ENCODE assay signal across 22 cellular contexts in genomic region chr12:19620222-19620621, GRCh38.
DNase-seq lines count a peak whose midpoint lies in the region; ATAC-seq, FAIRE-seq and TF ChIP-seq lines count a peak whose summit lies in the region.
"Had no signal": no experiment of that assay in that cellular context is flagged by ENCODE, and none has a peak within 500 bp of the region (broad histone marks: within the 10 kb centered on the region; RNA-seq: fewer than 3 reads in every experiment).

No MANE protein-coding gene starts in this region.

- FAIRE-seq in A549 (lab: Jason Lieb, UNC) (peak; percentile 32), endothelial cell of umbilical vein (lab: Jason Lieb, UNC) (no peak)
- FAIRE-seq: D721Med had no signal

- TF ChIP-seq CTCF in A549 (IDR thresholded peaks at IDR 0.05) (no peak), PC-9 (conservative IDR thresholded peaks at IDR 0.05) (no peak), endothelial cell of umbilical vein (IDR thresholded peaks at IDR 0.05; ENCODE audit: extremely low read depth in 1 of 2, insufficient read depth in 1 of 2, low read depth in 1 of 2, low read length in 2 of 2) (no peak)

- TF ChIP-seq EP300 in A549 (IDR thresholded peaks at IDR 0.05), result no peak

- H3K27ac ChIP-seq in A549 (peak overlapping the region; percentile 50 to 75; a peak in 4 of 6 replicates), PC-9 (no peak overlapping the region), endothelial cell of umbilical vein (ENCODE audit: insufficient read depth, low read depth, low read length) (no peak overlapping the region)
- H3K27ac ChIP-seq: BLaER1, uterus had no signal

- TF ChIP-seq POLR2A in A549 (IDR thresholded peaks at IDR 0.05; ENCODE audit: low read length) (no peak), endothelial cell of umbilical vein (IDR thresholded peaks at IDR 0.05; ENCODE audit: low read depth, low read length) (no peak)

- no peak overlapping the region for H3K4me3 ChIP-seq in A549
- H3K4me3 ChIP-seq in PC-9, result no peak overlapping the region
- H3K4me3 ChIP-seq in endothelial cell of umbilical vein (replicated peaks in 1 of 3; ENCODE audit: insufficient read depth in 1 of 3, low read depth in 1 of 3, low read length in 3 of 3), result no peak overlapping the region
- H3K4me3 ChIP-seq: BLaER1, uterus had no signal

- H3K36me3 ChIP-seq in PC-9 (ENCODE audit: low read depth), result no peaks in the 10 kb centered on the region
- H3K36me3 ChIP-seq in endothelial cell of umbilical vein (ENCODE audit: control insufficient read depth in 2 of 2, extremely low read depth in 1 of 2, insufficient read depth in 2 of 2, low read length in 2 of 2), result no peaks in the 10 kb centered on the region
- H3K36me3 ChIP-seq: BLaER1, uterus had no signal

- H3K4me2 ChIP-seq in A549 (peak overlapping the region; percentile 56), PC-9 (no peak overlapping the region), endothelial cell of umbilical vein (ENCODE audit: insufficient read depth, low read length) (no peak overlapping the region)
- H3K4me2 ChIP-seq: BLaER1 had no signal

- POLR2A ChIA-PET in A549 (lab: Yijun Ruan, JAX) (no interaction called here), PC-9 (lab: Charles Lee; ENCODE audit: unreplicated experiment) (no interaction called here), endothelial cell of umbilical vein (lab: Charles Lee) (no interaction called here)

- H3K9me3 ChIP-seq in A549 (no peaks in the 10 kb centered on the region), PC-9 (ENCODE audit: insufficient read depth, low read depth) (no peaks in the 10 kb centered on the region), endothelial cell of umbilical vein (replicated peaks; ENCODE audit: control insufficient read depth, insufficient read depth, low read length) (no peaks in the 10 kb centered on the region)
- H3K9me3 ChIP-seq: BLaER1, uterus had no signal

- no peaks in the 10 kb centered on the region for H3F3A ChIP-seq in PC-9 (ENCODE audit: insufficient read depth, low read depth)

- ATAC-seq in A549, result peak; percentile 86 to 95
- ATAC-seq in HG03175 (IDR thresholded peaks at IDR 0.05; ENCODE audit: unreplicated experiment), result no peak
- no peak for ATAC-seq in HG02610 (IDR thresholded peaks at IDR 0.05; ENCODE audit: unreplicated experiment)

- H3K9ac ChIP-seq in endothelial cell of umbilical vein (replicated peaks; ENCODE audit: extremely low read depth, insufficient read depth, low read length), result no peak overlapping the region
- H3K9ac ChIP-seq: BLaER1 had no signal

- dilution Hi-C loops in endothelial cell of umbilical vein (cut with MboI; ENCODE audit: extremely low pct_ligation_motif_present, low sequenced_read_pairs), result no loop called here

- no peaks in the 10 kb centered on the region for H3K79me2 ChIP-seq in PC-9 (ENCODE audit: low read depth)
- H3K79me2 ChIP-seq in endothelial cell of umbilical vein (ENCODE audit: control insufficient read depth, insufficient read depth, low read length), result no peaks in the 10 kb centered on the region

- no peak for TF ChIP-seq RAD21 in A549 (conservative IDR thresholded peaks at IDR 0.05 in 1 of 2, IDR thresholded peaks at IDR 0.05 in 1 of 2)

- H3K9me2 ChIP-seq in PC-9 (ENCODE audit: insufficient read depth), result no peaks in the 10 kb centered on the region

- CTCF ChIA-PET in A549 (lab: Yijun Ruan, JAX) (interaction anchor here (0.5 kb wide), 1 partner anchor 1818 kb away, joined by 3 read pairs; no protein-coding TSS in a partner anchor), PC-9 (lab: Charles Lee) (no interaction called here), endothelial cell of umbilical vein (lab: Charles Lee) (no interaction called here)

- no peaks in the 10 kb centered on the region for H4K20me1 ChIP-seq in PC-9 (ENCODE audit: insufficient read depth)
- H4K20me1 ChIP-seq in endothelial cell of umbilical vein (replicated peaks; ENCODE audit: control insufficient read depth, extremely low read depth, insufficient read depth, low read length), result no peaks in the 10 kb centered on the region
- H4K20me1 ChIP-seq: BLaER1 had no signal

- no peak overlapping the region for H2AFZ ChIP-seq in PC-9
- H2AFZ ChIP-seq in endothelial cell of umbilical vein (ENCODE audit: low read depth, low read length), result peak overlapping the region; percentile 36

- H3K27me3 ChIP-seq in PC-9 (ENCODE audit: insufficient read depth, low read depth) (no peaks in the 10 kb centered on the region), endothelial cell of umbilical vein (ENCODE audit: control insufficient read depth in 2 of 2, insufficient read depth in 2 of 2, low read length in 2 of 2) (no peaks in the 10 kb centered on the region)
- H3K27me3 ChIP-seq: BLaER1, uterus had no signal

- no peaks in the 10 kb centered on the region for H3K9me1 ChIP-seq in endothelial cell of umbilical vein (replicated peaks; ENCODE audit: control insufficient read depth, extremely low read depth, insufficient read depth, low read length)

- no TSS peak for BruUV-seq in PC-9 (replicated peaks; lab: Mats Ljungman, UMichigan)
- BruUV-seq in endothelial cell of umbilical vein (replicated peaks; lab: Mats Ljungman, UMichigan), result no TSS peak

- intact Hi-C loops in PC-9 (cut with micrococcal nuclease; ENCODE audit: unreplicated experiment), result loop anchor here (10.0 kb wide), 1 partner anchor 225 kb away; no protein-coding TSS in a partner anchor
- intact Hi-C loops in endothelial cell of umbilical vein (cut with micrococcal nuclease), result no loop called here

- peak; percentile 61 to 91 for DNase-seq in A549 (ENCODE audit: low read depth in 1 of 2, low spot score in 1 of 2)
- DNase-seq in PC-9, result peak; percentile 75 to 90
- DNase-seq in endothelial cell of umbilical vein (ENCODE audit: low read depth, low spot score), result no peak
- peak; percentile 87 to 92 for DNase-seq in lung microvascular endothelial cell (ENCODE audit: low read depth in 2 of 2)
- no peak for DNase-seq in RPMI8226
- DNase-seq in NCI-H2029 treated with DMSO at 0.1 percent for 48 hours (lab: John Stamatoyannopoulos, UW), result no peak
- DNase-seq: activated CD4-positive, alpha-beta T cell treated with anti-CD3 and anti-CD28 coated beads, Interleukin-2, amount 10 ng/mL, durations not matched to agents 7 days and 5 days; amniotic stem cell; central memory CD4-positive, alpha-beta T cell; effector CD4-positive, alpha-beta T cell; H9; islet precursor cell; NCI-H187; NCI-H510A; SHP77; stimulated activated CD4-positive, alpha-beta T cell treated with anti-CD3 and anti-CD28 coated beads, Interleukin-2, amount 100 ng/mL, for 24 hours; T-helper 1 cell; uterus had no signal

- WGBS in A549 (ENCODE audit: missing lambda C conversion rate), result 30% methylated on average over 7 of the region's 7 CpGs

- peaks cover 11% of the 10 kb centered on the region for H3K4me1 ChIP-seq in A549
- H3K4me1 ChIP-seq in PC-9 (replicated peaks; ENCODE audit: insufficient read depth), result no peaks in the 10 kb centered on the region
- H3K4me1 ChIP-seq in endothelial cell of umbilical vein (ENCODE audit: control insufficient read depth, extremely low read depth, insufficient read depth, low read length), result no peaks in the 10 kb centered on the region
- H3K4me1 ChIP-seq: uterus had no signal

TF ChIP-seq in A549, 52 proteins besides CTCF, POLR2A, EP300 and RAD21 (continues in another document):
- no peak for TF ChIP-seq GATA3 (IDR thresholded peaks at IDR 0.05; ENCODE audit: borderline replicate concordance)
- TF ChIP-seq MAX (IDR thresholded peaks at IDR 0.05), result peak; percentile 78
- TF ChIP-seq ATOH8 (CRISPR knock-in tag; IDR thresholded peaks at IDR 0.05; ENCODE audit: low read depth), result no peak
- no peak for TF ChIP-seq SREBF2 (IDR thresholded peaks at IDR 0.05)
- no peak for TF ChIP-seq KDM1A (IDR thresholded peaks at IDR 0.05; ENCODE audit: low read depth)
- no peak for TF ChIP-seq RARB (CRISPR knock-in tag; IDR thresholded peaks at IDR 0.05)
- no peak for TF ChIP-seq ESRRA (IDR thresholded peaks at IDR 0.05; ENCODE audit: borderline replicate concordance, low read length)

TF ChIP-seq in endothelial cell of umbilical vein, 7 proteins besides CTCF, POLR2A, EP300 and RAD21:
- TF ChIP-seq JUN (IDR thresholded peaks at IDR 0.05; ENCODE audit: borderline replicate concordance, insufficient read depth, insufficient read length, low read depth), result no peak

Comparison
In these comparisons a context has a peak if more than half of its experiments do, and no peak if none do; other contexts are left out.
1. ATAC-seq: peak in A549 (2 of 2); none in HG03175 (single experiment) and HG02610 (single experiment).
2. DNase-seq: peak in A549 (2 of 2), PC-9 (2 of 2) and lung microvascular endothelial cell (2 of 2); none in endothelial cell of umbilical vein (single experiment), RPMI8226 (single experiment) and NCI-H2029 treated with DMSO at 0.1 percent for 48 hours (single experiment).
3. H3K27ac ChIP-seq: peak in A549 (2 of 2); none in PC-9 (single experiment) and endothelial cell of umbilical vein (single experiment).